In genomic region chr5:56269216-56269927, GRCh38 we compare ENCODE assay signal across 1 cellular context.
TF ChIP-seq lines count a peak whose summit lies in the region.

No MANE protein-coding gene starts in this region.

TF ChIP-seq in GM12878, 131 proteins besides CTCF, POLR2A, EP300 and RAD21 (continued from another document and continues in another):
- no peak for TF ChIP-seq HSF1 (IDR thresholded peaks at IDR 0.05; ENCODE audit: low read depth, low read length)
- TF ChIP-seq NFYA (IDR thresholded peaks at IDR 0.05; ENCODE audit: borderline replicate concordance, low read depth, low read length), result no peak
- TF ChIP-seq ZNF622 (IDR thresholded peaks at IDR 0.05), result no peak
- TF ChIP-seq, protein P1, sequence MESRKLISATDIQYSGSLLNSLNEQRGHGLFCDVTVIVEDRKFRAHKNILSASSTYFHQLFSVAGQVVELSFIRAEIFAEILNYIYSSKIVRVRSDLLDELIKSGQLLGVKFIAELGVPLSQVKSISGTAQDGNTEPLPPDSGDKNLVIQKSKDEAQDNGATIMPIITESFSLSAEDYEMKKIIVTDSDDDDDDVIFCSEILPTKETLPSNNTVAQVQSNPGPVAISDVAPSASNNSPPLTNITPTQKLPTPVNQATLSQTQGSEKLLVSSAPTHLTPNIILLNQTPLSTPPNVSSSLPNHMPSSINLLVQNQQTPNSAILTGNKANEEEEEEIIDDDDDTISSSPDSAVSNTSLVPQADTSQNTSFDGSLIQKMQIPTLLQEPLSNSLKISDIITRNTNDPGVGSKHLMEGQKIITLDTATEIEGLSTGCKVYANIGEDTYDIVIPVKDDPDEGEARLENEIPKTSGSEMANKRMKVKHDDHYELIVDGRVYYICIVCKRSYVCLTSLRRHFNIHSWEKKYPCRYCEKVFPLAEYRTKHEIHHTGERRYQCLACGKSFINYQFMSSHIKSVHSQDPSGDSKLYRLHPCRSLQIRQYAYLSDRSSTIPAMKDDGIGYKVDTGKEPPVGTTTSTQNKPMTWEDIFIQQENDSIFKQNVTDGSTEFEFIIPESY (IDR thresholded peaks at IDR 0.05), result no peak
- TF ChIP-seq FOS (IDR thresholded peaks at IDR 0.05; ENCODE audit: borderline replicate concordance, extremely low read depth, insufficient read length), result no peak
- TF ChIP-seq, protein P2, sequence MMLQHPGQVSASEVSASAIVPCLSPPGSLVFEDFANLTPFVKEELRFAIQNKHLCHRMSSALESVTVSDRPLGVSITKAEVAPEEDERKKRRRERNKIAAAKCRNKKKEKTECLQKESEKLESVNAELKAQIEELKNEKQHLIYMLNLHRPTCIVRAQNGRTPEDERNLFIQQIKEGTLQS (IDR thresholded peaks at IDR 0.05; ENCODE audit: borderline replicate concordance, extremely low read depth, low read depth, low read length), result no peak
- TF ChIP-seq, protein P3, sequence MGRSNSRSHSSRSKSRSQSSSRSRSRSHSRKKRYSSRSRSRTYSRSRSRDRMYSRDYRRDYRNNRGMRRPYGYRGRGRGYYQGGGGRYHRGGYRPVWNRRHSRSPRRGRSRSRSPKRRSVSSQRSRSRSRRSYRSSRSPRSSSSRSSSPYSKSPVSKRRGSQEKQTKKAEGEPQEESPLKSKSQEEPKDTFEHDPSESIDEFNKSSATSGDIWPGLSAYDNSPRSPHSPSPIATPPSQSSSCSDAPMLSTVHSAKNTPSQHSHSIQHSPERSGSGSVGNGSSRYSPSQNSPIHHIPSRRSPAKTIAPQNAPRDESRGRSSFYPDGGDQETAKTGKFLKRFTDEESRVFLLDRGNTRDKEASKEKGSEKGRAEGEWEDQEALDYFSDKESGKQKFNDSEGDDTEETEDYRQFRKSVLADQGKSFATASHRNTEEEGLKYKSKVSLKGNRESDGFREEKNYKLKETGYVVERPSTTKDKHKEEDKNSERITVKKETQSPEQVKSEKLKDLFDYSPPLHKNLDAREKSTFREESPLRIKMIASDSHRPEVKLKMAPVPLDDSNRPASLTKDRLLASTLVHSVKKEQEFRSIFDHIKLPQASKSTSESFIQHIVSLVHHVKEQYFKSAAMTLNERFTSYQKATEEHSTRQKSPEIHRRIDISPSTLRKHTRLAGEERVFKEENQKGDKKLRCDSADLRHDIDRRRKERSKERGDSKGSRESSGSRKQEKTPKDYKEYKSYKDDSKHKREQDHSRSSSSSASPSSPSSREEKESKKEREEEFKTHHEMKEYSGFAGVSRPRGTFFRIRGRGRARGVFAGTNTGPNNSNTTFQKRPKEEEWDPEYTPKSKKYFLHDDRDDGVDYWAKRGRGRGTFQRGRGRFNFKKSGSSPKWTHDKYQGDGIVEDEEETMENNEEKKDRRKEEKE (IDR thresholded peaks at IDR 0.05), result no peak
- TF ChIP-seq HCFC1 (IDR thresholded peaks at IDR 0.05; ENCODE audit: low read length), result no peak
- 0 out of 2 replicates have a peak, but pooled peaks have one; percentile 37 for TF ChIP-seq PAX5 (IDR thresholded peaks at IDR 0.05; ENCODE audit: borderline replicate concordance, low read depth, low read length)
- no peak for TF ChIP-seq PML (IDR thresholded peaks at IDR 0.05; ENCODE audit: low read length)
- TF ChIP-seq, protein P4, sequence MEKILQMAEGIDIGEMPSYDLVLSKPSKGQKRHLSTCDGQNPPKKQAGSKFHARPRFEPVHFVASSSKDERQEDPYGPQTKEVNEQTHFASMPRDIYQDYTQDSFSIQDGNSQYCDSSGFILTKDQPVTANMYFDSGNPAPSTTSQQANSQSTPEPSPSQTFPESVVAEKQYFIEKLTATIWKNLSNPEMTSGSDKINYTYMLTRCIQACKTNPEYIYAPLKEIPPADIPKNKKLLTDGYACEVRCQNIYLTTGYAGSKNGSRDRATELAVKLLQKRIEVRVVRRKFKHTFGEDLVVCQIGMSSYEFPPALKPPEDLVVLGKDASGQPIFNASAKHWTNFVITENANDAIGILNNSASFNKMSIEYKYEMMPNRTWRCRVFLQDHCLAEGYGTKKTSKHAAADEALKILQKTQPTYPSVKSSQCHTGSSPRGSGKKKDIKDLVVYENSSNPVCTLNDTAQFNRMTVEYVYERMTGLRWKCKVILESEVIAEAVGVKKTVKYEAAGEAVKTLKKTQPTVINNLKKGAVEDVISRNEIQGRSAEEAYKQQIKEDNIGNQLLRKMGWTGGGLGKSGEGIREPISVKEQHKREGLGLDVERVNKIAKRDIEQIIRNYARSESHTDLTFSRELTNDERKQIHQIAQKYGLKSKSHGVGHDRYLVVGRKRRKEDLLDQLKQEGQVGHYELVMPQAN (conservative IDR thresholded peaks at IDR 0.05), result 0 out of 2 replicates have a peak, but pooled peaks have one; percentile 19
- no peak for TF ChIP-seq CBX3 (IDR thresholded peaks at IDR 0.05; ENCODE audit: borderline replicate concordance, low read depth)
- no peak for TF ChIP-seq EED (IDR thresholded peaks at IDR 0.05; ENCODE audit: low read depth)
- TF ChIP-seq CBX5 (IDR thresholded peaks at IDR 0.05; ENCODE audit: low read depth), result no peak
- no peak for TF ChIP-seq BACH1 (IDR thresholded peaks at IDR 0.05; ENCODE audit: borderline replicate concordance)
- no peak for TF ChIP-seq RCOR1 (conservative IDR thresholded peaks at IDR 0.05; ENCODE audit: low read depth, low read length)
- TF ChIP-seq E4F1 (IDR thresholded peaks at IDR 0.05; ENCODE audit: borderline replicate concordance, partially characterized antibody), result no peak
- no peak for TF ChIP-seq ZZZ3 (IDR thresholded peaks at IDR 0.05; ENCODE audit: control insufficient read depth, insufficient read length, low read depth)
- no peak for TF ChIP-seq PAX8 (IDR thresholded peaks at IDR 0.05)
- TF ChIP-seq NR2C2 (IDR thresholded peaks at IDR 0.05; ENCODE audit: borderline replicate concordance, control insufficient read depth, insufficient read length, low read depth), result no peak
- TF ChIP-seq RAD51 (IDR thresholded peaks at IDR 0.05), result no peak
- TF ChIP-seq HDGF (IDR thresholded peaks at IDR 0.05), result no peak
- TF ChIP-seq BRCA1 (IDR thresholded peaks at IDR 0.05; ENCODE audit: low read depth, low read length), result no peak
- TF ChIP-seq, protein P5, sequence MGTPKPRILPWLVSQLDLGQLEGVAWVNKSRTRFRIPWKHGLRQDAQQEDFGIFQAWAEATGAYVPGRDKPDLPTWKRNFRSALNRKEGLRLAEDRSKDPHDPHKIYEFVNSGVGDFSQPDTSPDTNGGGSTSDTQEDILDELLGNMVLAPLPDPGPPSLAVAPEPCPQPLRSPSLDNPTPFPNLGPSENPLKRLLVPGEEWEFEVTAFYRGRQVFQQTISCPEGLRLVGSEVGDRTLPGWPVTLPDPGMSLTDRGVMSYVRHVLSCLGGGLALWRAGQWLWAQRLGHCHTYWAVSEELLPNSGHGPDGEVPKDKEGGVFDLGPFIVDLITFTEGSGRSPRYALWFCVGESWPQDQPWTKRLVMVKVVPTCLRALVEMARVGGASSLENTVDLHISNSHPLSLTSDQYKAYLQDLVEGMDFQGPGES (IDR thresholded peaks at IDR 0.05), result no peak
- TF ChIP-seq, protein P6, sequence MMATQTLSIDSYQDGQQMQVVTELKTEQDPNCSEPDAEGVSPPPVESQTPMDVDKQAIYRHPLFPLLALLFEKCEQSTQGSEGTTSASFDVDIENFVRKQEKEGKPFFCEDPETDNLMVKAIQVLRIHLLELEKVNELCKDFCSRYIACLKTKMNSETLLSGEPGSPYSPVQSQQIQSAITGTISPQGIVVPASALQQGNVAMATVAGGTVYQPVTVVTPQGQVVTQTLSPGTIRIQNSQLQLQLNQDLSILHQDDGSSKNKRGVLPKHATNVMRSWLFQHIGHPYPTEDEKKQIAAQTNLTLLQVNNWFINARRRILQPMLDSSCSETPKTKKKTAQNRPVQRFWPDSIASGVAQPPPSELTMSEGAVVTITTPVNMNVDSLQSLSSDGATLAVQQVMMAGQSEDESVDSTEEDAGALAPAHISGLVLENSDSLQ (IDR thresholded peaks at IDR 0.05), result no peak
- no peak for TF ChIP-seq JUND (IDR thresholded peaks at IDR 0.05; ENCODE audit: low read depth, low read length)
- TF ChIP-seq SUZ12 (IDR thresholded peaks at IDR 0.05; ENCODE audit: unreplicated experiment), result no peak
- no peak for TF ChIP-seq E2F8 (IDR thresholded peaks at IDR 0.05; ENCODE audit: low read depth, partially characterized antibody)
- no peak for TF ChIP-seq TAF1 (IDR thresholded peaks at IDR 0.05; ENCODE audit: borderline replicate concordance, low read depth, low read length)
- TF ChIP-seq, protein P7, sequence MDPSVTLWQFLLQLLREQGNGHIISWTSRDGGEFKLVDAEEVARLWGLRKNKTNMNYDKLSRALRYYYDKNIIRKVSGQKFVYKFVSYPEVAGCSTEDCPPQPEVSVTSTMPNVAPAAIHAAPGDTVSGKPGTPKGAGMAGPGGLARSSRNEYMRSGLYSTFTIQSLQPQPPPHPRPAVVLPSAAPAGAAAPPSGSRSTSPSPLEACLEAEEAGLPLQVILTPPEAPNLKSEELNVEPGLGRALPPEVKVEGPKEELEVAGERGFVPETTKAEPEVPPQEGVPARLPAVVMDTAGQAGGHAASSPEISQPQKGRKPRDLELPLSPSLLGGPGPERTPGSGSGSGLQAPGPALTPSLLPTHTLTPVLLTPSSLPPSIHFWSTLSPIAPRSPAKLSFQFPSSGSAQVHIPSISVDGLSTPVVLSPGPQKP (IDR thresholded peaks at IDR 0.05; ENCODE audit: low read depth, low read length), result no peak
- no peak for TF ChIP-seq RELA (IDR thresholded peaks at IDR 0.05; ENCODE audit: borderline replicate concordance, partially characterized antibody)
- TF ChIP-seq ETV6 (conservative IDR thresholded peaks at IDR 0.05 in 1 of 2, IDR thresholded peaks at IDR 0.05 in 1 of 2; ENCODE audit: borderline replicate concordance in 1 of 2, low read depth in 1 of 2), result no peak
- peak; percentile 81 for TF ChIP-seq RUNX3 (IDR thresholded peaks at IDR 0.05; ENCODE audit: low read length)
- TF ChIP-seq SMARCA5 (IDR thresholded peaks at IDR 0.05), result no peak
- TF ChIP-seq SP1 (IDR thresholded peaks at IDR 0.05; ENCODE audit: low read depth, low read length), result no peak
- TF ChIP-seq DPF2 (IDR thresholded peaks at IDR 0.05), result no peak
- TF ChIP-seq TCF7 (IDR thresholded peaks at IDR 0.05; ENCODE audit: borderline replicate concordance), result no peak
- no peak for TF ChIP-seq ESRRA (IDR thresholded peaks at IDR 0.05; ENCODE audit: low read length)
- no peak for TF ChIP-seq SRF (IDR thresholded peaks at IDR 0.05; ENCODE audit: low read depth in 2 of 2, low read length in 2 of 2)
- TF ChIP-seq CREM (IDR thresholded peaks at IDR 0.05; ENCODE audit: low read depth), result no peak
- no peak for TF ChIP-seq USF1 (IDR thresholded peaks at IDR 0.05; ENCODE audit: borderline replicate concordance, extremely low read length, insufficient read depth, low read depth, low read length)
- TF ChIP-seq ZNF207 (IDR thresholded peaks at IDR 0.05; ENCODE audit: borderline replicate concordance), result no peak
- no peak for TF ChIP-seq SPI1 (IDR thresholded peaks at IDR 0.05; ENCODE audit: borderline replicate concordance, insufficient read depth, low read depth, low read length)
- peak; percentile 79 for TF ChIP-seq SMC3 (IDR thresholded peaks at IDR 0.05; ENCODE audit: borderline replicate concordance, low read length)
